14 cellular contexts compared by ENCODE assay signal in the genomic region with DNA sequence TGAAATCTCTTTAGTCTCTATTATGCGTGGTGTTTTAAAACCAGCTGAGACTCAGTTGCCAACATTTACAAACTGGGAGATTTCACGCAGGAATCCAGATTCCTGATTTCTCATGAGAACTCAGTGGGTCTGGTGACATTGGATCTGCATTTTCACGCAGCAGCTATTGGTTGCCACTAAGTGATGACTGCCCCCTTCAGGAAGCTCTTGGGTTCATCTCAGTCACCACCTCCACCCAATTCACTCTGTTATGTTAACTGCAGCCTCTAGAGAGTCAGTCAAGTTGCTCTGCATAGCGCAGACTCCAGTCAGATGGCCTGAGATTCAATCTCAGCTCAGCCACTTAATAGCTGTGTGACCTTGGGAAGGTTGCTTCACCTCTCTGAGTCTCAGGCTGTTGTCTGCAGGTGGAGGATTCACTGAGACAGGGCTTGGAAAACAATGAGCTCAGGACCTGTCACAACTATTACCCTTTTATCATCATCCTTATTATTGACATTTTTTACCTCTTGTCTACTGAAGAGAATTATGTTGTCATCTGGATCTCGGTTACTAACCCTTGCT. TPM values are rescaled to one million over a fixed set of nuclear protein-coding genes. Genes with fewer than 3 reads are reported as not detected.
DNase-seq lines count a peak whose midpoint lies in the region; ATAC-seq and TF ChIP-seq lines count a peak whose summit lies in the region.
"Had no signal": no experiment of that assay in that cellular context is flagged by ENCODE, and none has a peak within 500 bp of the region (broad histone marks: within the 10 kb centered on the region; RNA-seq: fewer than 3 reads in every experiment).

No MANE protein-coding gene starts in this region.

- H3K9me3 Mint-ChIP-seq in activated CD4-positive, alpha-beta T cell treated with anti-CD3 and anti-CD28 coated beads for 36 hours (ENCODE audit: low read depth) = no peaks in the 10 kb centered on the region
- H3K9me3 Mint-ChIP-seq in activated CD4-positive, alpha-beta T cell treated with anti-CD3 and anti-CD28 coated beads, Interleukin-2, amount 10 ng/mL, durations not matched to agents 7 days and 5 days = no peaks in the 10 kb centered on the region
- H3K9me3 Mint-ChIP-seq in chondrocyte (ENCODE audit: low read depth) = no peaks in the 10 kb centered on the region
- H3K9me3 Mint-ChIP-seq: activated CD4-positive, alpha-beta memory T cell treated with anti-CD3 and anti-CD28 coated beads, Interleukin-2, amount 10 ng/mL, durations not matched to agents 7 days and 5 days; activated naive CD8-positive, alpha-beta T cell treated with anti-CD3 and anti-CD28 coated beads, Interleukin-2, amount 50 U/mL, for 24 hours; T-cell had no signal

- H3K27me3 Mint-ChIP-seq in activated CD4-positive, alpha-beta T cell treated with anti-CD3 and anti-CD28 coated beads for 36 hours = peaks cover 49% of the 10 kb centered on the region
- H3K27me3 Mint-ChIP-seq in activated CD4-positive, alpha-beta T cell treated with anti-CD3 and anti-CD28 coated beads, Interleukin-2, amount 10 ng/mL, durations not matched to agents 7 days and 5 days = peaks cover 35% of the 10 kb centered on the region
- peaks cover 55% of the 10 kb centered on the region for H3K27me3 Mint-ChIP-seq in chondrocyte (ENCODE audit: low read depth)

- intact Hi-C loops in activated CD4-positive, alpha-beta T cell treated with anti-CD3 and anti-CD28 coated beads for 36 hours (cut with DNase I, micrococcal nuclease) = loop anchor here in 1 of 2 experiments (2.0 kb wide), 2 partner anchors 335 to 453 kb away; no protein-coding TSS in a partner anchor

- POLR2A ChIA-PET in activated CD4-positive, alpha-beta T cell treated with anti-CD3 and anti-CD28 coated beads for 36 hours (lab: Charles Lee) = no interaction called here
- POLR2A ChIA-PET in activated CD4-positive, alpha-beta T cell treated with anti-CD3 and anti-CD28 coated beads, Interleukin-2, amount 10 ng/mL, durations not matched to agents 7 days and 5 days (lab: Charles Lee) = no interaction called here

- H3K4me1 Mint-ChIP-seq in activated CD4-positive, alpha-beta T cell treated with anti-CD3 and anti-CD28 coated beads for 36 hours = peaks cover 1% of the 10 kb centered on the region
- H3K4me1 Mint-ChIP-seq in activated CD4-positive, alpha-beta T cell treated with anti-CD3 and anti-CD28 coated beads, Interleukin-2, amount 10 ng/mL, durations not matched to agents 7 days and 5 days = peaks cover 2% of the 10 kb centered on the region
- H3K4me1 Mint-ChIP-seq in chondrocyte (ENCODE audit: low read depth) = peaks cover 2% of the 10 kb centered on the region
- H3K4me1 Mint-ChIP-seq: activated naive CD8-positive, alpha-beta T cell treated with anti-CD3 and anti-CD28 coated beads, Interleukin-2, amount 50 U/mL, for 24 hours; CD14-positive monocyte had no signal

- peak; percentile 24 for DNase-seq in activated CD4-positive, alpha-beta T cell treated with anti-CD3 and anti-CD28 coated beads for 36 hours
- DNase-seq in activated CD4-positive, alpha-beta T cell treated with anti-CD3 and anti-CD28 coated beads, Interleukin-2, amount 10 ng/mL, durations not matched to agents 7 days and 5 days = no peak
- DNase-seq in LHCN-M2 (ENCODE audit: low read depth) = peak; percentile 37
- no peak for DNase-seq in chondrocyte (ENCODE audit: low spot score)
- DNase-seq in renal cortical epithelial cell (ENCODE audit: low read depth) = peak; percentile 23
- DNase-seq in NCI-H1694 treated with DMSO at 0.1 percent for 48 hours (lab: John Stamatoyannopoulos, UW) = no peak
- DNase-seq in AG08395 (ENCODE audit: low spot score) = no peak
- no peak for DNase-seq in omental fat pad (ENCODE audit: low spot score)
- DNase-seq: activated CD4-positive, alpha-beta memory T cell treated with anti-CD3 and anti-CD28 coated beads, Interleukin-2, amount 10 ng/mL, durations not matched to agents 7 days and 5 days; activated naive CD8-positive, alpha-beta T cell treated with anti-CD3 and anti-CD28 coated beads, Interleukin-2, amount 50 U/mL, for 24 hours; NCI-H345; T-cell had no signal

- no peak overlapping the region for H3K27ac Mint-ChIP-seq in activated CD4-positive, alpha-beta T cell treated with anti-CD3 and anti-CD28 coated beads for 36 hours
- H3K27ac Mint-ChIP-seq in activated CD4-positive, alpha-beta T cell treated with anti-CD3 and anti-CD28 coated beads, Interleukin-2, amount 10 ng/mL, durations not matched to agents 7 days and 5 days = no peak overlapping the region
- H3K27ac Mint-ChIP-seq in chondrocyte (ENCODE audit: unreplicated experiment) = no peak overlapping the region
- H3K27ac Mint-ChIP-seq: activated CD4-positive, alpha-beta memory T cell treated with anti-CD3 and anti-CD28 coated beads, Interleukin-2, amount 10 ng/mL, durations not matched to agents 7 days and 5 days; activated naive CD8-positive, alpha-beta T cell treated with anti-CD3 and anti-CD28 coated beads, Interleukin-2, amount 50 U/mL, for 24 hours; CD14-positive monocyte; T-cell had no signal

- CTCF ChIA-PET in activated CD4-positive, alpha-beta T cell treated with anti-CD3 and anti-CD28 coated beads for 36 hours (lab: Charles Lee) = interaction anchor here (0.6 to 1.5 kb wide), 7 partner anchors 62 to 813 kb away, joined by 3 to 6 read pairs (median 5); no protein-coding TSS in a partner anchor
- CTCF ChIA-PET in activated CD4-positive, alpha-beta T cell treated with anti-CD3 and anti-CD28 coated beads, Interleukin-2, amount 10 ng/mL, durations not matched to agents 7 days and 5 days (lab: Charles Lee) = interaction anchor here (0.5 kb wide), 1 partner anchor 1541 kb away, joined by 5 read pairs; no protein-coding TSS in a partner anchor

- TF ChIP-seq CTCF in chondrocyte (IDR thresholded peaks at IDR 0.05) (peak; percentile 23), omental fat pad (IDR thresholded peaks at IDR 0.05) (no peak)

- H3K36me3 Mint-ChIP-seq in activated CD4-positive, alpha-beta T cell treated with anti-CD3 and anti-CD28 coated beads for 36 hours (ENCODE audit: low read depth) = no peaks in the 10 kb centered on the region
- no peaks in the 10 kb centered on the region for H3K36me3 Mint-ChIP-seq in activated CD4-positive, alpha-beta T cell treated with anti-CD3 and anti-CD28 coated beads, Interleukin-2, amount 10 ng/mL, durations not matched to agents 7 days and 5 days (ENCODE audit: low read depth)
- no peaks in the 10 kb centered on the region for H3K36me3 Mint-ChIP-seq in chondrocyte (ENCODE audit: low read depth)
- H3K36me3 Mint-ChIP-seq: CD14-positive monocyte, T-cell had no signal

- no peak for ATAC-seq in activated CD4-positive, alpha-beta T cell treated with anti-CD3 and anti-CD28 coated beads for 36 hours
- no peak for ATAC-seq in omental fat pad (ENCODE audit: low FRiP score)
- ATAC-seq: activated naive CD8-positive, alpha-beta T cell treated with anti-CD3 and anti-CD28 coated beads, Interleukin-2, amount 50 U/mL, for 24 hours; T-cell had no signal

- no peak overlapping the region for H3K4me3 Mint-ChIP-seq in activated CD4-positive, alpha-beta T cell treated with anti-CD3 and anti-CD28 coated beads for 36 hours
- H3K4me3 Mint-ChIP-seq in activated CD4-positive, alpha-beta T cell treated with anti-CD3 and anti-CD28 coated beads, Interleukin-2, amount 10 ng/mL, durations not matched to agents 7 days and 5 days = no peak overlapping the region
- H3K4me3 Mint-ChIP-seq in chondrocyte (ENCODE audit: unreplicated experiment) = no peak overlapping the region
- H3K4me3 Mint-ChIP-seq: activated CD4-positive, alpha-beta memory T cell treated with anti-CD3 and anti-CD28 coated beads, Interleukin-2, amount 10 ng/mL, durations not matched to agents 7 days and 5 days; activated naive CD8-positive, alpha-beta T cell treated with anti-CD3 and anti-CD28 coated beads, Interleukin-2, amount 50 U/mL, for 24 hours; CD14-positive monocyte; T-cell had no signal

RNA-seq across cellular contexts. Expression of a gene that starts 6.4 kb away (rescaled TPM):
- total RNA-seq in activated CD4-positive, alpha-beta T cell treated with anti-CD3 and anti-CD28 coated beads for 36 hours = under 1 TPM in 1 of 2 experiments, not detected in 1; 0.02 TPM
- total RNA-seq in activated CD4-positive, alpha-beta T cell treated with anti-CD3 and anti-CD28 coated beads, Interleukin-2, amount 10 ng/mL, durations not matched to agents 7 days and 5 days = under 1 TPM in 1 of 2 experiments, not detected in 1; 0.04 TPM
- total RNA-seq in LHCN-M2 (2014; rRNA removed) = 12.7 and 14.6 TPM in 2 replicates
- 28.5 TPM for polyA plus RNA-seq in LHCN-M2 (2012)
- total RNA-seq in chondrocyte = 0.12 to 3.1 TPM (median 1.6 TPM) in 3 replicates
- 21.2 and 21.3 TPM in 2 replicates for total RNA-seq in renal cortical epithelial cell
- total RNA-seq in omental fat pad = 1 to 10 TPM in 1 of 4 donors, not detected in 3; 1.1 TPM
- total RNA-seq: dermis microvascular lymphatic vessel endothelial cell had no signal
- polyA plus RNA-seq: CD14-positive monocyte had no signal

Comparison
In these comparisons a context has a peak if more than half of its experiments do, and no peak if none do; other contexts are left out.
1. DNase-seq: peak in activated CD4-positive, alpha-beta T cell treated with anti-CD3 and anti-CD28 coated beads for 36 hours (single experiment), LHCN-M2 (single experiment) and renal cortical epithelial cell (single experiment); none in activated CD4-positive, alpha-beta T cell treated with anti-CD3 and anti-CD28 coated beads, Interleukin-2, amount 10 ng/mL, durations not matched to agents 7 days and 5 days (single experiment), chondrocyte (single experiment), NCI-H1694 treated with DMSO at 0.1 percent for 48 hours (single experiment), AG08395 (single experiment) and omental fat pad (single experiment).